Comparison of ENCODE assay signal across 12 cellular contexts in the genomic region with DNA sequence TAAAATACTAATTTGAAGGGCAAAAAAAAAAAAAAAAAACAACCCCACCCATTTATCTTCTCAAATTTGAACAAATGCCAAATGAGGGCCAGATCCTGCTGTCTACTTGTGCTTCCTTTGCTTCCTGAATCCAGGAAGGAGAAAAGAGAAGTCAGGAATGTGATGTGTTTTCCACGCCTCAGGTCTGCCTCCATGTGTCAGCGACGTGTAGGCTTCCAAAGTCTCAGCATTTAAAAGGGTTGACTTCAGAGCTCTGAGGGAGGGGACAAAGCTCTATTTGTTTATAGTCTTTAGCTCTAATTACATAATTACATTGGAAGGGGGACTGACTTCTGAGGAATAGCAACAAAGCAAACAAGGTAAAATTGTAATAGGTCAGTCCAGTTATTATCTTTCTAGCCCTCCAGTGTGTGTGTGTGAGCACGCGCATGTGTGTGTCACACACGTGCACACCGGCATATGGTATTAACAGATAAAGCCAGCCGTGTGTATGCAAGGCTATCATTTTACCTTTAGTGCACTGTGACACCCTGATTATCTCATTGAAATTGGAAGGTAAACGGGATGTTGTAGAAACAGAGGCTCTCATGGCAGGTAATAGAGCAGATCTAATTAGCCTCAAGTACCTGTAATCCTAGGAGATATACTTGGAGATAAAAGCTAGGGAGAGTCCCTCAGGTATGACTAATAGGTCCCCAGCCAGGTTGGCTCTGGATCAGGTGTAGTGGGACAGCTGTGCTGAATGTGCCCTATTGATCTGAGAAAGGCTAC.
A peak's percentile ranks its signal among the peaks of the same experiment; 100 is the strongest.
DNase-seq lines count a peak whose midpoint lies in the region; ATAC-seq and TF ChIP-seq lines count a peak whose summit lies in the region.
"Had no signal": no experiment of that assay in that cellular context is flagged by ENCODE, and none has a peak within 500 bp of the region (broad histone marks: within the 10 kb centered on the region; RNA-seq: fewer than 3 reads in every experiment).

No MANE protein-coding gene starts in this region.

- H3K9me3 ChIP-seq in HAP-1 = no peaks in the 10 kb centered on the region
- H3K9me3 ChIP-seq: SJSA1 had no signal

- H3K4me1 ChIP-seq in HAP-1 = no peaks in the 10 kb centered on the region
- H3K4me1 ChIP-seq: SJSA1 had no signal

- H3K4me3 ChIP-seq in epithelial cell of proximal tubule (ENCODE audit: low read depth, low read length) = no peak overlapping the region
- H3K4me3 ChIP-seq in HAP-1 = no peak overlapping the region
- H3K4me3 ChIP-seq: SJSA1 had no signal

- in situ Hi-C loops in HAP-1 (cut with MboI; ENCODE audit: low sequenced_read_pairs) = no loop called here

- no peak for ATAC-seq in HG03354 (IDR thresholded peaks at IDR 0.05; ENCODE audit: poor library complexity, severe bottlenecking, unreplicated experiment)
- ATAC-seq: activated CD8-positive, alpha-beta T cell treated with anti-CD3 and anti-CD28 coated beads, Interleukin-2, amount 10 ng/mL, durations not matched to agents 7 days and 5 days had no signal

- H3K36me3 ChIP-seq in HAP-1 (replicated peaks) = no peaks in the 10 kb centered on the region
- H3K36me3 ChIP-seq: SJSA1 had no signal

- DNase-seq in DMS 273 (lab: John Stamatoyannopoulos, UW; ENCODE audit: unreplicated experiment) (peak; percentile 39), DMS 273 treated with DMSO at 0.1 percent for 48 hours (lab: John Stamatoyannopoulos, UW) (no peak), NCI-H524 treated with DMSO at 0.1 percent for 48 hours (lab: John Stamatoyannopoulos, UW) (peak; percentile 76), epithelial cell of proximal tubule (ENCODE audit: low read depth) (no peak), renal cortical epithelial cell (ENCODE audit: low read depth) (peak; percentile 54), HAP-1 (ENCODE audit: low spot score in 2 of 2) (no peak), GM19238 (ENCODE audit: insufficient read length, low spot score) (no peak)
- DNase-seq: 8988T; activated CD8-positive, alpha-beta T cell treated with anti-CD3 and anti-CD28 coated beads, Interleukin-2, amount 10 ng/mL, durations not matched to agents 7 days and 5 days; stimulated activated naive CD4-positive, alpha-beta T cell had no signal

- H3K27me3 ChIP-seq in HAP-1 (ENCODE audit: low read depth) = no peaks in the 10 kb centered on the region
- H3K27me3 ChIP-seq: SJSA1 had no signal

- peak; percentile 51 for TF ChIP-seq CTCF in epithelial cell of proximal tubule (conservative IDR thresholded peaks at IDR 0.05; ENCODE audit: low read depth, low read length)

Comparison
In these comparisons a context has a peak if more than half of its experiments do, and no peak if none do; other contexts are left out.
1. DNase-seq: peak in DMS 273 (single experiment), NCI-H524 treated with DMSO at 0.1 percent for 48 hours (single experiment) and renal cortical epithelial cell (single experiment); none in DMS 273 treated with DMSO at 0.1 percent for 48 hours (single experiment), epithelial cell of proximal tubule (single experiment), HAP-1 (0 of 2) and GM19238 (single experiment).